Comparison of ENCODE assay signal across 1 cellular context in genomic region chr9:38065369-38066075, GRCh38.
A peak's percentile ranks its signal among the peaks of the same experiment; 100 is the strongest.
TF ChIP-seq lines count a peak whose summit lies in the region.

No MANE protein-coding gene starts in this region.

TF ChIP-seq in HepG2, 621 proteins besides CTCF, POLR2A, EP300 and RAD21 (continued from another document):
- TF ChIP-seq SMC3 (IDR thresholded peaks at IDR 0.05; ENCODE audit: low read length) (0 out of 2 replicates have a peak, but pooled peaks have one; percentile 2), ZUFSP (CRISPR knock-in tag; IDR thresholded peaks at IDR 0.05; ENCODE audit: borderline replicate concordance) (no peak), SAP130 (CRISPR knock-in tag; IDR thresholded peaks at IDR 0.05; ENCODE audit: low read depth) (peak; percentile 78), BRD4 (CRISPR knock-in tag; IDR thresholded peaks at IDR 0.05) (no peak), NRL (CRISPR knock-in tag; IDR thresholded peaks at IDR 0.05; ENCODE audit: borderline replicate concordance) (no peak), ZNF777 (CRISPR knock-in tag; IDR thresholded peaks at IDR 0.05) (no peak), SOX13 (IDR thresholded peaks at IDR 0.05) (no peak), SOX13 (CRISPR knock-in tag; conservative IDR thresholded peaks at IDR 0.05 in 1 of 2, IDR thresholded peaks at IDR 0.05 in 1 of 2) (no peak), FOXP1 (IDR thresholded peaks at IDR 0.05) (no peak), FOXP1 (CRISPR knock-in tag; IDR thresholded peaks at IDR 0.05) (no peak), TP53 (CRISPR knock-in tag; conservative IDR thresholded peaks at IDR 0.05) (no peak), KDM2A (CRISPR knock-in tag; IDR thresholded peaks at IDR 0.05; ENCODE audit: borderline replicate concordance, low read depth) (no peak), ZNF343 (CRISPR knock-in tag; IDR thresholded peaks at IDR 0.05) (0 out of 2 replicates have a peak, but pooled peaks have one; percentile 14), ZNF333 (CRISPR knock-in tag; IDR thresholded peaks at IDR 0.05; ENCODE audit: borderline replicate concordance) (no peak), ZNF543 (CRISPR knock-in tag; IDR thresholded peaks at IDR 0.05) (peak; percentile 2; the same call in 1 of the 2 replicates), ZNF691 (CRISPR knock-in tag; IDR thresholded peaks at IDR 0.05; ENCODE audit: borderline replicate concordance, low read depth) (0 out of 2 replicates have a peak, but pooled peaks have one; percentile 26), NR2F6 (IDR thresholded peaks at IDR 0.05) (no peak), NR2F6 (CRISPR knock-in tag; IDR thresholded peaks at IDR 0.05) (no peak), ZKSCAN1 (IDR thresholded peaks at IDR 0.05; ENCODE audit: low read length) (no peak), ZNF687 (CRISPR knock-in tag; IDR thresholded peaks at IDR 0.05) (peak; percentile 39), HDAC2 (CRISPR knock-in tag; IDR thresholded peaks at IDR 0.05) (0 out of 2 replicates have a peak, but pooled peaks have one; percentile 3), TAF1 (CRISPR knock-in tag; IDR thresholded peaks at IDR 0.05) (peak; percentile 28; the same call in 1 of the 2 replicates), ZNF207 (IDR thresholded peaks at IDR 0.05; ENCODE audit: borderline replicate concordance) (no peak), NFIC (IDR thresholded peaks at IDR 0.05; ENCODE audit: low read length) (no peak), MED13 (CRISPR knock-in tag; IDR thresholded peaks at IDR 0.05) (no peak), ATF4 (CRISPR knock-in tag; IDR thresholded peaks at IDR 0.05) (no peak)
- TF ChIP-seq, protein P1, sequence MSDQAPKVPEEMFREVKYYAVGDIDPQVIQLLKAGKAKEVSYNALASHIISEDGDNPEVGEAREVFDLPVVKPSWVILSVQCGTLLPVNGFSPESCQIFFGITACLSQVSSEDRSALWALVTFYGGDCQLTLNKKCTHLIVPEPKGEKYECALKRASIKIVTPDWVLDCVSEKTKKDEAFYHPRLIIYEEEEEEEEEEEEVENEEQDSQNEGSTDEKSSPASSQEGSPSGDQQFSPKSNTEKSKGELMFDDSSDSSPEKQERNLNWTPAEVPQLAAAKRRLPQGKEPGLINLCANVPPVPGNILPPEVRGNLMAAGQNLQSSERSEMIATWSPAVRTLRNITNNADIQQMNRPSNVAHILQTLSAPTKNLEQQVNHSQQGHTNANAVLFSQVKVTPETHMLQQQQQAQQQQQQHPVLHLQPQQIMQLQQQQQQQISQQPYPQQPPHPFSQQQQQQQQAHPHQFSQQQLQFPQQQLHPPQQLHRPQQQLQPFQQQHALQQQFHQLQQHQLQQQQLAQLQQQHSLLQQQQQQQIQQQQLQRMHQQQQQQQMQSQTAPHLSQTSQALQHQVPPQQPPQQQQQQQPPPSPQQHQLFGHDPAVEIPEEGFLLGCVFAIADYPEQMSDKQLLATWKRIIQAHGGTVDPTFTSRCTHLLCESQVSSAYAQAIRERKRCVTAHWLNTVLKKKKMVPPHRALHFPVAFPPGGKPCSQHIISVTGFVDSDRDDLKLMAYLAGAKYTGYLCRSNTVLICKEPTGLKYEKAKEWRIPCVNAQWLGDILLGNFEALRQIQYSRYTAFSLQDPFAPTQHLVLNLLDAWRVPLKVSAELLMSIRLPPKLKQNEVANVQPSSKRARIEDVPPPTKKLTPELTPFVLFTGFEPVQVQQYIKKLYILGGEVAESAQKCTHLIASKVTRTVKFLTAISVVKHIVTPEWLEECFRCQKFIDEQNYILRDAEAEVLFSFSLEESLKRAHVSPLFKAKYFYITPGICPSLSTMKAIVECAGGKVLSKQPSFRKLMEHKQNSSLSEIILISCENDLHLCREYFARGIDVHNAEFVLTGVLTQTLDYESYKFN (CRISPR knock-in tag; conservative IDR thresholded peaks at IDR 0.05): 0 out of 2 replicates have a peak, but pooled peaks have one; percentile 30
- TF ChIP-seq, protein P2, sequence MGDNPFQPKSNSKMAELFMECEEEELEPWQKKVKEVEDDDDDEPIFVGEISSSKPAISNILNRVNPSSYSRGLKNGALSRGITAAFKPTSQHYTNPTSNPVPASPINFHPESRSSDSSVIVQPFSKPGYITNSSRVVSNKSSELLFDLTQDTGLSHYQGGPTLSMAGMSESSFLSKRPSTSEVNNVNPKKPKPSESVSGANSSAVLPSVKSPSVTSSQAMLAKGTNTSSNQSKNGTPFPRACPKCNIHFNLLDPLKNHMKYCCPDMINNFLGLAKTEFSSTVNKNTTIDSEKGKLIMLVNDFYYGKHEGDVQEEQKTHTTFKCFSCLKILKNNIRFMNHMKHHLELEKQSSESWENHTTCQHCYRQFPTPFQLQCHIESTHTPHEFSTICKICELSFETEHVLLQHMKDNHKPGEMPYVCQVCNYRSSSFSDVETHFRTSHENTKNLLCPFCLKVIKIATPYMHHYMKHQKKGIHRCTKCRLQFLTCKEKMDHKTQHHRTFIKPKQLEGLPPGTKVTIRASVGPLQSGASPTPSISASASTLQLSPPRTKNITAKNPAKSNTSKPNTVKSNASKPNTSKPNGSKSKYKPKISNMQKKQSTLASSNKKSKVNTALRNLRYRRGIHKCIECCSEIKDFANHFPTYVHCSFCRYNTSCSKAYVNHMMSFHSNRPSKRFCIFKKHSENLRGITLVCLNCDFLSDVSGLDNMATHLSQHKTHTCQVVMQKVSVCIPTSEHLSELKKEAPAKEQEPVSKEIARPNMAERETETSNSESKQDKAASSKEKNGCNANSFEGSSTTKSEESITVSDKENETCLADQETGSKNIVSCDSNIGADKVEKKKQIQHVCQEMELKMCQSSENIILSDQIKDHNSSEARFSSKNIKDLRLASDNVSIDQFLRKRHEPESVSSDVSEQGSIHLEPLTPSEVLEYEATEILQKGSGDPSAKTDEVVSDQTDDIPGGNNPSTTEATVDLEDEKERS (CRISPR knock-in tag; IDR thresholded peaks at IDR 0.05): peak; percentile 69; the same call in 1 of the 2 replicates
- TF ChIP-seq, protein P3, sequence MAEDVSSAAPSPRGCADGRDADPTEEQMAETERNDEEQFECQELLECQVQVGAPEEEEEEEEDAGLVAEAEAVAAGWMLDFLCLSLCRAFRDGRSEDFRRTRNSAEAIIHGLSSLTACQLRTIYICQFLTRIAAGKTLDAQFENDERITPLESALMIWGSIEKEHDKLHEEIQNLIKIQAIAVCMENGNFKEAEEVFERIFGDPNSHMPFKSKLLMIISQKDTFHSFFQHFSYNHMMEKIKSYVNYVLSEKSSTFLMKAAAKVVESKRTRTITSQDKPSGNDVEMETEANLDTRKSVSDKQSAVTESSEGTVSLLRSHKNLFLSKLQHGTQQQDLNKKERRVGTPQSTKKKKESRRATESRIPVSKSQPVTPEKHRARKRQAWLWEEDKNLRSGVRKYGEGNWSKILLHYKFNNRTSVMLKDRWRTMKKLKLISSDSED (CRISPR knock-in tag; IDR thresholded peaks at IDR 0.05): no peak
- TF ChIP-seq, protein P4, sequence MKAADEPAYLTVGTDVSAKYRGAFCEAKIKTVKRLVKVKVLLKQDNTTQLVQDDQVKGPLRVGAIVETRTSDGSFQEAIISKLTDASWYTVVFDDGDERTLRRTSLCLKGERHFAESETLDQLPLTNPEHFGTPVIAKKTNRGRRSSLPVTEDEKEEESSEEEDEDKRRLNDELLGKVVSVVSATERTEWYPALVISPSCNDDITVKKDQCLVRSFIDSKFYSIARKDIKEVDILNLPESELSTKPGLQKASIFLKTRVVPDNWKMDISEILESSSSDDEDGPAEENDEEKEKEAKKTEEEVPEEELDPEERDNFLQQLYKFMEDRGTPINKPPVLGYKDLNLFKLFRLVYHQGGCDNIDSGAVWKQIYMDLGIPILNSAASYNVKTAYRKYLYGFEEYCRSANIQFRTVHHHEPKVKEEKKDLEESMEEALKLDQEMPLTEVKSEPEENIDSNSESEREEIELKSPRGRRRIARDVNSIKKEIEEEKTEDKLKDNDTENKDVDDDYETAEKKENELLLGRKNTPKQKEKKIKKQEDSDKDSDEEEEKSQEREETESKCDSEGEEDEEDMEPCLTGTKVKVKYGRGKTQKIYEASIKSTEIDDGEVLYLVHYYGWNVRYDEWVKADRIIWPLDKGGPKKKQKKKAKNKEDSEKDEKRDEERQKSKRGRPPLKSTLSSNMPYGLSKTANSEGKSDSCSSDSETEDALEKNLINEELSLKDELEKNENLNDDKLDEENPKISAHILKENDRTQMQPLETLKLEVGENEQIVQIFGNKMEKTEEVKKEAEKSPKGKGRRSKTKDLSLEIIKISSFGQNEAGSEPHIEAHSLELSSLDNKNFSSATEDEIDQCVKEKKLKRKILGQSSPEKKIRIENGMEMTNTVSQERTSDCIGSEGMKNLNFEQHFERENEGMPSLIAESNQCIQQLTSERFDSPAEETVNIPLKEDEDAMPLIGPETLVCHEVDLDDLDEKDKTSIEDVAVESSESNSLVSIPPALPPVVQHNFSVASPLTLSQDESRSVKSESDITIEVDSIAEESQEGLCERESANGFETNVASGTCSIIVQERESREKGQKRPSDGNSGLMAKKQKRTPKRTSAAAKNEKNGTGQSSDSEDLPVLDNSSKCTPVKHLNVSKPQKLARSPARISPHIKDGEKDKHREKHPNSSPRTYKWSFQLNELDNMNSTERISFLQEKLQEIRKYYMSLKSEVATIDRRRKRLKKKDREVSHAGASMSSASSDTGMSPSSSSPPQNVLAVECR (CRISPR knock-in tag; IDR thresholded peaks at IDR 0.05; ENCODE audit: borderline replicate concordance): peak; percentile 43
